Comparison of ENCODE assay signal across 1 cellular context in genomic region chr3:115071122-115071521, GRCh38.
TF ChIP-seq lines count a peak whose summit lies in the region.

No MANE protein-coding gene starts in this region.

TF ChIP-seq in GM23338, 12 proteins besides CTCF, POLR2A, EP300 and RAD21 (continued from another document):
- TF ChIP-seq REST (IDR thresholded peaks at IDR 0.05; ENCODE audit: unreplicated experiment) (no peak), POLR2AphosphoS5 (IDR thresholded peaks at IDR 0.05; ENCODE audit: low read depth) (no peak), ZNF114 (CRISPR knock-in tag; IDR thresholded peaks at IDR 0.05) (no peak), EZH2phosphoT487 (IDR thresholded peaks at IDR 0.05; ENCODE audit: unreplicated experiment) (no peak)
